8 cellular contexts compared by ENCODE assay signal in the genomic region with DNA sequence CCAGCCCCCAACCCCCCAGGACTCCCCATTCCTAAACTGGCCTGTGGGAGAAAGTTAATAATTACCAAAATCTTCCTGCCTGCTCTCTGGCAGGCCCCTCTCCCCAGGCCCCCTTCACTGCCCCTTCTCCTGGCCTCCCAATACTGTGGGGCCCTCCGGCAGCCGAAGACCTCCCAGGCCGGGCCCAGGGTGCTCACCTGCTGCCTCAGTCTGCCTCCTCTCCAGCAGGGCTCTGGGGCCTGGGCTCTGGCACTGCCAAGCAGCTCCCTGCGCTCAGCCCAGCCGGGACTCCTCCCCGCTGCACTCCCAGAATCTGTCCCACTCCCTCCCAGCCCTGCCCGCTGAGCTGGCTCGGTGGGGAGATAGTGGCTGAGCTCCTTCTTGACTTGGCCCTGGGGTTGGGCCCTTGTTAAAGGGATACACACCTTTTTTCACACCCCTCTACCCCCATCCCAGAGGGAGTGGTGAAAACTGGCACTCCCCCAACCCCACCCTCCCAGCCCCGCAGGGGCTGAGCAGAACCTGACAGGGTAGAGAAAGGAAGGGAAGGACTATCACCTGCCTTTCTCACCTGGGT. TPM values are rescaled to one million over a fixed set of nuclear protein-coding genes. Genes with fewer than 3 reads are reported as not detected.
DNase-seq lines count a peak whose midpoint lies in the region; ATAC-seq, FAIRE-seq and TF ChIP-seq lines count a peak whose summit lies in the region.

A gene with protein sequence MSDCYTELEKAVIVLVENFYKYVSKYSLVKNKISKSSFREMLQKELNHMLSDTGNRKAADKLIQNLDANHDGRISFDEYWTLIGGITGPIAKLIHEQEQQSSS (minus strand): TSS at position 383 of the 577 bp plus-strand sequence. CDS start 4,986 bp downstream, outside the sequence.

- peak within 1 kb of the TSS; percentile 49; the same call in 1 of the 2 replicates for H2AFZ ChIP-seq in H1 (ENCODE audit: low read length)

- peak within 1 kb of the TSS; percentile 84; the same call in 1 of the 2 replicates for H2BK12ac ChIP-seq in H1 (ENCODE audit: low read depth, low read length)

- H3K4me1 Mint-ChIP-seq in activated CD4-positive, alpha-beta T cell treated with anti-CD3 and anti-CD28 coated beads, Interleukin-2, amount 10 ng/mL, durations not matched to agents 24 days and 14 days = peaks cover 8% of the 10 kb centered on the region

- H4K8ac ChIP-seq in H1 (ENCODE audit: extremely low read depth, insufficient read depth, low read length) = peak within 1 kb of the TSS; percentile 75; the same call in 1 of the 2 replicates

- intact Hi-C loops in activated CD4-positive, alpha-beta T cell treated with anti-CD3 and anti-CD28 coated beads, Interleukin-2, amount 10 ng/mL, durations not matched to agents 24 days and 14 days (cut with micrococcal nuclease) = no loop called here

- peak within 1 kb of the TSS; percentile 75 for H3K18ac ChIP-seq in H1 (ENCODE audit: extremely low read depth, low read length)

- POLR2A ChIA-PET in H1 (lab: Charles Lee; ENCODE audit: partially characterized antibody) = interaction anchor here (1.0 to 15.3 kb wide), 11 partner anchors 14 to 378 kb away, joined by 3 to 261 read pairs (median 4); a partner anchor contains a TSS

- FAIRE-seq in H1 (lab: Jason Lieb, UNC) = no peak

- H3K4ac ChIP-seq in H1 (replicated peaks; ENCODE audit: insufficient read length, low read depth, low read length) = no peak within 1 kb of the TSS

- H4K20me1 ChIP-seq in H1 (replicated peaks in 1 of 2; ENCODE audit: control insufficient read depth in 1 of 2, insufficient read depth in 2 of 2, low read length in 2 of 2) = no peaks in the 10 kb centered on the region

- no peaks in the 10 kb centered on the region for H3K36me3 Mint-ChIP-seq in activated CD4-positive, alpha-beta T cell treated with anti-CD3 and anti-CD28 coated beads, Interleukin-2, amount 10 ng/mL, durations not matched to agents 24 days and 14 days (ENCODE audit: low read depth)

- H3K36me3 ChIP-seq in H1 (ENCODE audit: control insufficient read depth in 2 of 4, insufficient read depth in 4 of 4, low read length in 3 of 4) = no peaks in the 10 kb centered on the region
- H3K36me3 ChIP-seq in upper lobe of left lung = peaks cover 0 to 2% (median 0%) of the 10 kb centered on the region in 4 donors
- H3K36me3 ChIP-seq in HAP-1 (replicated peaks) = no peaks in the 10 kb centered on the region

- H3K56ac ChIP-seq in H1 (replicated peaks; ENCODE audit: insufficient read length, low read depth, low read length) = no peak within 1 kb of the TSS

- H3K4me1 ChIP-seq in H1 (replicated peaks in 1 of 4; ENCODE audit: control insufficient read depth in 3 of 4, insufficient read depth in 4 of 4, low read length in 3 of 4) (peaks cover 0 to 35% (median 25%) of the 10 kb centered on the region in 4 experiments; a peak in 6 of 7 replicates), upper lobe of left lung (peaks cover 51 to 85% (median 68%) of the 10 kb centered on the region in 4 donors), HAP-1 (peaks cover 10% of the 10 kb centered on the region)

- H3K9ac ChIP-seq in H1 (replicated peaks in 1 of 4; ENCODE audit: extremely low read depth in 1 of 4, low read depth in 3 of 4, low read length in 3 of 4) = no peak within 1 kb of the TSS

- no peak within 1 kb of the TSS for H3K27ac ChIP-seq in H1 (ENCODE audit: low read depth, low read length)
- H3K27ac ChIP-seq in upper lobe of left lung = peak within 1 kb of the TSS; percentile 61 to 99 (median 90)

- H2BK20ac ChIP-seq in H1 (ENCODE audit: low read length) = peak within 1 kb of the TSS; percentile 48; the same call in 1 of the 2 replicates

- H2BK5ac ChIP-seq in H1 (ENCODE audit: low read depth, low read length) = peak within 1 kb of the TSS; percentile 79; the same call in 1 of the 2 replicates

- no peaks in the 10 kb centered on the region for H3K9me3 Mint-ChIP-seq in activated CD4-positive, alpha-beta T cell treated with anti-CD3 and anti-CD28 coated beads, Interleukin-2, amount 10 ng/mL, durations not matched to agents 24 days and 14 days

- TF ChIP-seq EP300 in H1 (IDR thresholded peaks at IDR 0.05; ENCODE audit: borderline replicate concordance in 1 of 2, low read depth in 2 of 2, low read length in 2 of 2) (no peak), upper lobe of left lung (IDR thresholded peaks at IDR 0.05) (no peak)

- H3K27ac Mint-ChIP-seq in activated CD4-positive, alpha-beta T cell treated with anti-CD3 and anti-CD28 coated beads, Interleukin-2, amount 10 ng/mL, durations not matched to agents 24 days and 14 days = no peak within 1 kb of the TSS

- no peak for TF ChIP-seq RAD21 in H1 (IDR thresholded peaks at IDR 0.05 in 1 of 2, conservative IDR thresholded peaks at IDR 0.05 in 1 of 2; ENCODE audit: low read depth in 2 of 2, low read length in 2 of 2)

- ATAC-seq in upper lobe of left lung (ENCODE audit: low FRiP score in 2 of 2) (peak; percentile 72 to 79), HG02840 (IDR thresholded peaks at IDR 0.05; ENCODE audit: low FRiP score, unreplicated experiment) (no peak), GM19324 (IDR thresholded peaks at IDR 0.05; ENCODE audit: low FRiP score, unreplicated experiment) (no peak)

- DNase-seq in NCI-H1694 treated with DMSO at 0.1 percent for 48 hours (lab: John Stamatoyannopoulos, UW) (peak; percentile 7), H1 (ENCODE audit: low read depth in 1 of 2, low spot score in 2 of 2) (peak in 1 of 2 experiments; percentile 75), medulla oblongata (ENCODE audit: extremely low spot score) (peak; percentile 60), upper lobe of left lung (peak; percentile 87 to 88), HAP-1 (ENCODE audit: low spot score in 2 of 2) (no peak)
- no peak for DNase-seq in activated CD4-positive, alpha-beta T cell treated with anti-CD3 and anti-CD28 coated beads, Interleukin-2, amount 10 ng/mL, durations not matched to agents 24 days and 14 days

- in situ Hi-C loops in HAP-1 (cut with MboI; ENCODE audit: low sequenced_read_pairs) = no loop called here

- H3K23me2 ChIP-seq in H1 (ENCODE audit: low read depth, low read length) = peaks cover 3% of the 10 kb centered on the region

- H3K4me2 ChIP-seq in H1 (ENCODE audit: insufficient read depth in 1 of 2, low read depth in 2 of 2, low read length in 2 of 2) = peak within 1 kb of the TSS; percentile 59 to 77

- H3K27me3 Mint-ChIP-seq in activated CD4-positive, alpha-beta T cell treated with anti-CD3 and anti-CD28 coated beads, Interleukin-2, amount 10 ng/mL, durations not matched to agents 24 days and 14 days = no peaks in the 10 kb centered on the region

- no peaks in the 10 kb centered on the region for H3K9me3 ChIP-seq in H1 (ENCODE audit: insufficient read depth in 2 of 2, low read depth in 1 of 2, low read length in 1 of 2)
- H3K9me3 ChIP-seq in upper lobe of left lung = no peaks in the 10 kb centered on the region
- no peaks in the 10 kb centered on the region for H3K9me3 ChIP-seq in HAP-1

- H3K23ac ChIP-seq in H1 (ENCODE audit: insufficient read length) = no peak within 1 kb of the TSS

- H3K79me1 ChIP-seq in H1 (ENCODE audit: low read depth, low read length) = no peaks in the 10 kb centered on the region

- no peak within 1 kb of the TSS for H2AK5ac ChIP-seq in H1 (ENCODE audit: low read depth, low read length)

- H3K14ac ChIP-seq in H1 (ENCODE audit: insufficient read length) = no peak within 1 kb of the TSS

- WGBS in H1 (ENCODE audit: extremely low coverage in 1 of 2, insufficient coverage in 1 of 2, insufficient read length in 1 of 2, insufficient replicate concordance in 2 of 2, low coverage in 1 of 2, low lambda C conversion rate in 2 of 2, missing lambda C conversion rate in 1 of 2), 2 experiments = 20% methylated on average over 7 of the region's 9 CpGs; no CpG with 5 or more reads in 1 of the 2 experiments
- 48 to 58% methylated on average over 3 to 9 of the region's 9 CpGs for WGBS in upper lobe of left lung, 2 donors

- no peak for TF ChIP-seq CTCF in H1 (IDR thresholded peaks at IDR 0.05; ENCODE audit: control extremely low read depth in 1 of 3, insufficient read depth in 1 of 3, low read depth in 1 of 3, low read length in 3 of 3)
- no peak for TF ChIP-seq CTCF in upper lobe of left lung (IDR thresholded peaks at IDR 0.05)

- H2BK120ac ChIP-seq in H1 (replicated peaks; ENCODE audit: low read depth, low read length) = no peak within 1 kb of the TSS

- H3K4me3 ChIP-seq in H1 (ENCODE audit: extremely low read depth in 1 of 4, insufficient read depth in 2 of 4, low read depth in 3 of 4, low read length in 4 of 4) (peak within 1 kb of the TSS in 2 of 4 experiments; percentile 10 to 51; a peak in 6 of 8 replicates), upper lobe of left lung (peak within 1 kb of the TSS; percentile 43 to 55 (median 50)), HAP-1 (no peak within 1 kb of the TSS)

- H3K4me3 Mint-ChIP-seq in activated CD4-positive, alpha-beta T cell treated with anti-CD3 and anti-CD28 coated beads, Interleukin-2, amount 10 ng/mL, durations not matched to agents 24 days and 14 days = no peak within 1 kb of the TSS

- H3K27me3 ChIP-seq in H1 (replicated peaks in 1 of 4; ENCODE audit: control insufficient read depth in 3 of 4, extremely low read depth in 1 of 4, insufficient read depth in 3 of 4, low read length in 3 of 4) (no peaks in the 10 kb centered on the region; a peak in 1 of 7 replicates), upper lobe of left lung (no peaks in the 10 kb centered on the region), HAP-1 (ENCODE audit: low read depth) (no peaks in the 10 kb centered on the region)

- peak within 1 kb of the TSS; percentile 64 for H4K91ac ChIP-seq in H1 (replicated peaks; ENCODE audit: insufficient read length, low read length)

- CTCF ChIA-PET in H1 (lab: Charles Lee; ENCODE audit: partially characterized antibody) = interaction anchor here (1.4 to 15.9 kb wide), 8 partner anchors 10 to 102 kb away, joined by 4 to 224 read pairs (median 50); a partner anchor contains a TSS

- no peak within 1 kb of the TSS for H4K5ac ChIP-seq in H1 (ENCODE audit: insufficient read length, low read depth, low read length)

- no peaks in the 10 kb centered on the region for H3K79me2 ChIP-seq in H1 (ENCODE audit: control insufficient read depth in 1 of 2, insufficient read depth in 2 of 2, low read length in 2 of 2)

- peak within 1 kb of the TSS; percentile 96; the same call in 1 of the 2 replicates for H2BK15ac ChIP-seq in H1 (ENCODE audit: low read length)

- TF ChIP-seq POLR2A in H1 (IDR thresholded peaks at IDR 0.05; ENCODE audit: control extremely low read depth in 1 of 2, low read depth in 2 of 2, low read length in 2 of 2) = no peak
- TF ChIP-seq POLR2A in upper lobe of left lung (IDR thresholded peaks at IDR 0.05) = peak in 3 of 4 donors; percentile 25 to 84 (median 76)

RNA-seq across cellular contexts. Expression of the gene that starts here (rescaled TPM):
- total RNA-seq in H1 (2021; fragmentation: NEBNext Ultra II Directional; extraction: Animal tissue kit (Norgen Biotek cat#: 25700)) = 14.7 and 14.9 TPM in 2 replicates
- polyA plus RNA-seq in H1 (2011; rRNA removed) = 51.7 and 61.4 TPM in 2 replicates
- polyA plus RNA-seq in H1 (2011; cell fraction: cytosol; rRNA removed) = 45.0 TPM
- polyA plus RNA-seq in H1 (2011; cell fraction: nucleus; rRNA removed) = 26.3 TPM
- 14.2 to 25.5 TPM (median 21.1 TPM) in 4 replicates for polyA plus RNA-seq in H1 (2012, experiment 1 of 2)
- polyA plus RNA-seq in H1 (2012, experiment 2 of 2) = 26.5 TPM
- polyA plus RNA-seq in H1 (2013, experiment 1 of 2) = 17.5 TPM
- 17.9 TPM for polyA plus RNA-seq in H1 (2013, experiment 2 of 2)
- 12.3 and 17.1 TPM in 2 replicates for polyA minus RNA-seq in H1 (2011; rRNA and poly(A)+ RNA removed)
- 11.1 TPM for polyA minus RNA-seq in H1 (2011; cell fraction: cytosol; rRNA and poly(A)+ RNA removed)
- 7.6 TPM for polyA minus RNA-seq in H1 (2011; cell fraction: nucleus; rRNA and poly(A)+ RNA removed)
- total RNA-seq in upper lobe of left lung = 100 to 1,000 TPM in 1 of 6 donors, 10 to 100 TPM in 5; 33.5 to 133 (median 55.7) TPM
- total RNA-seq in activated CD4-positive, alpha-beta T cell treated with anti-CD3 and anti-CD28 coated beads, Interleukin-2, amount 10 ng/mL, durations not matched to agents 24 days and 14 days = not detected in 2 replicates

Comparison
In these comparisons a context has a peak if more than half of its experiments do, and no peak if none do; other contexts are left out.
1. RNA of the gene that starts here (total RNA-seq): 33.5 to 133 TPM in upper lobe of left lung and 14.7 to 14.9 TPM in H1; not detected in activated CD4-positive, alpha-beta T cell treated with anti-CD3 and anti-CD28 coated beads, Interleukin-2, amount 10 ng/mL, durations not matched to agents 24 days and 14 days; every median in the first group is over 10 times any median in the second.
2. DNase-seq: peak in NCI-H1694 treated with DMSO at 0.1 percent for 48 hours (single experiment), medulla oblongata (single experiment) and upper lobe of left lung (2 of 2); none in HAP-1 (0 of 2) and activated CD4-positive, alpha-beta T cell treated with anti-CD3 and anti-CD28 coated beads, Interleukin-2, amount 10 ng/mL, durations not matched to agents 24 days and 14 days (single experiment).
3. POLR2A ChIP-seq: peak in upper lobe of left lung (3 of 4); none in H1 (0 of 2).
4. ATAC-seq: peak in upper lobe of left lung (2 of 2); none in HG02840 (single experiment) and GM19324 (single experiment).